ENCODE assay signal across 14 cellular contexts in genomic region chr9:30774326-30774725, GRCh38.
DNase-seq lines count a peak whose midpoint lies in the region; ATAC-seq and TF ChIP-seq lines count a peak whose summit lies in the region.
"Had no signal": no experiment of that assay in that cellular context is flagged by ENCODE, and none has a peak within 500 bp of the region (broad histone marks: within the 10 kb centered on the region; RNA-seq: fewer than 3 reads in every experiment).

No MANE protein-coding gene starts in this region.

- DNase-seq in MCF 10A (ENCODE audit: unreplicated experiment): peak; percentile 16
- DNase-seq in breast epithelium (ENCODE audit: low spot score in 2 of 2): no peak
- DNase-seq in NB4 (ENCODE audit: low read depth): peak; percentile 54
- DNase-seq in erythroblast (lab: John Stamatoyannopoulos, UW): peak; percentile 11 to 30
- DNase-seq in neural progenitor cell (ENCODE audit: low spot score): peak; percentile 38
- no peak for DNase-seq in NCI-H69 (lab: John Stamatoyannopoulos, UW)
- DNase-seq in NOMO-1 treated with DMSO at 0.1 percent for 48 hours (lab: John Stamatoyannopoulos, UW; ENCODE audit: unreplicated experiment): no peak
- DNase-seq: activated CD4-positive, alpha-beta T cell treated with anti-CD3 and anti-CD28 coated beads, Interleukin-2, amount 10 ng/mL, durations not matched to agents 7 days and 5 days; effector CD4-positive, alpha-beta T cell; NCI-H2171 treated with DMSO at 0.1 percent for 48 hours; stimulated activated CD4-positive, alpha-beta T cell treated with anti-CD3 and anti-CD28 coated beads, Interleukin-1b, Interleukin-23, amount 100 ng/mL, for 48 hours; thyroid gland had no signal

- CTCF ChIA-PET in MCF 10A (lab: Yijun Ruan, JAX): interaction anchor here (0.7 kb wide), 1 partner anchor 23 kb away, joined by 4 read pairs; no protein-coding TSS in a partner anchor

- H3K4me3 ChIP-seq in breast epithelium (no peak overlapping the region), NB4 (ENCODE audit: low read depth, low read length) (no peak overlapping the region), neural progenitor cell (no peak overlapping the region)
- H3K4me3 ChIP-seq: thyroid gland had no signal

- no peaks in the 10 kb centered on the region for H3K79me2 ChIP-seq in neural progenitor cell (ENCODE audit: low read depth)

- no peak overlapping the region for H3K4me2 ChIP-seq in neural progenitor cell

- H3K36me3 ChIP-seq in breast epithelium (no peaks in the 10 kb centered on the region), neural progenitor cell (no peaks in the 10 kb centered on the region)
- H3K36me3 ChIP-seq: thyroid gland had no signal

- intact Hi-C loops in MCF 10A (cut with micrococcal nuclease) (no loop called here), breast epithelium (cut with DNase I; ENCODE audit: low total_unique reads) (no loop called here)

- no peaks in the 10 kb centered on the region for H3F3A ChIP-seq in neural progenitor cell (ENCODE audit: low read depth)

- no peak overlapping the region for H3K27ac ChIP-seq in breast epithelium
- H3K27ac ChIP-seq in neural progenitor cell: no peak overlapping the region
- H3K27ac ChIP-seq: thyroid gland had no signal

- H2AFZ ChIP-seq in neural progenitor cell (replicated peaks): no peak overlapping the region

- no peaks in the 10 kb centered on the region for H3K4me1 ChIP-seq in breast epithelium
- H3K4me1 ChIP-seq in neural progenitor cell: no peaks in the 10 kb centered on the region
- H3K4me1 ChIP-seq: thyroid gland had no signal

- H3K27me3 Mint-ChIP-seq in MCF 10A (ENCODE audit: insufficient read depth, unreplicated experiment) (peaks cover 34% of the 10 kb centered on the region), neural progenitor cell (ENCODE audit: insufficient read depth, low read depth) (no peaks in the 10 kb centered on the region)
- H3K27me3 Mint-ChIP-seq: activated CD4-positive, alpha-beta T cell treated with anti-CD3 and anti-CD28 coated beads, Interleukin-2, amount 10 ng/mL, durations not matched to agents 7 days and 5 days had no signal

- H3K4me3 Mint-ChIP-seq in MCF 10A (ENCODE audit: unreplicated experiment) (no peak overlapping the region), neural progenitor cell (no peak overlapping the region)
- H3K4me3 Mint-ChIP-seq: activated CD4-positive, alpha-beta T cell treated with anti-CD3 and anti-CD28 coated beads, Interleukin-2, amount 10 ng/mL, durations not matched to agents 7 days and 5 days; T-helper 1 cell treated with Interleukin-12 subunit alpha and Interleukin-12 subunit beta and Interleukin-4 antibody, amounts not matched to agents 30 μg/mL and 1 μg/mL, for 36 hours had no signal

- H3K36me3 Mint-ChIP-seq in MCF 10A (ENCODE audit: insufficient read depth, unreplicated experiment) (no peaks in the 10 kb centered on the region), neural progenitor cell (no peaks in the 10 kb centered on the region)

- TF ChIP-seq CTCF in MCF 10A (IDR thresholded peaks at IDR 0.05; ENCODE audit: unreplicated experiment) (no peak), breast epithelium (IDR thresholded peaks at IDR 0.05) (no peak), NB4 (IDR thresholded peaks at IDR 0.05; ENCODE audit: low read depth, low read length) (peak; percentile 31), neural progenitor cell (IDR thresholded peaks at IDR 0.05) (peak; percentile 51)

- TF ChIP-seq POLR2A in breast epithelium (IDR thresholded peaks at IDR 0.05) (no peak), NB4 (IDR thresholded peaks at IDR 0.05; ENCODE audit: extremely low read depth, insufficient read length) (no peak), erythroblast (IDR thresholded peaks at IDR 0.05; ENCODE audit: low read length) (no peak)

- H3K9ac ChIP-seq in neural progenitor cell: no peak overlapping the region

- H3K27ac Mint-ChIP-seq in MCF 10A (ENCODE audit: low read depth, unreplicated experiment): no peak overlapping the region
- H3K27ac Mint-ChIP-seq in neural progenitor cell: no peak overlapping the region
- H3K27ac Mint-ChIP-seq: activated CD4-positive, alpha-beta T cell treated with anti-CD3 and anti-CD28 coated beads, Interleukin-2, amount 10 ng/mL, durations not matched to agents 7 days and 5 days; T-helper 1 cell treated with Interleukin-12 subunit alpha and Interleukin-12 subunit beta and Interleukin-4 antibody, amounts not matched to agents 30 μg/mL and 1 μg/mL, for 36 hours had no signal

- H4K20me1 ChIP-seq in neural progenitor cell (ENCODE audit: low read depth): no peaks in the 10 kb centered on the region

- H3K9me3 Mint-ChIP-seq in MCF 10A (ENCODE audit: unreplicated experiment): peaks cover 7% of the 10 kb centered on the region
- peaks cover 10% of the 10 kb centered on the region for H3K9me3 Mint-ChIP-seq in neural progenitor cell
- H3K9me3 Mint-ChIP-seq: activated CD4-positive, alpha-beta T cell treated with anti-CD3 and anti-CD28 coated beads, Interleukin-2, amount 10 ng/mL, durations not matched to agents 7 days and 5 days; T-helper 1 cell treated with Interleukin-12 subunit alpha and Interleukin-12 subunit beta and Interleukin-4 antibody, amounts not matched to agents 30 μg/mL and 1 μg/mL, for 36 hours had no signal

- no peak for ATAC-seq in HG03159 (IDR thresholded peaks at IDR 0.05; ENCODE audit: unreplicated experiment)

- POLR2A ChIA-PET in MCF 10A (lab: Yijun Ruan, JAX): interaction anchor here (0.7 kb wide), 1 partner anchor 10 kb away, joined by 3 read pairs; no protein-coding TSS in a partner anchor

- H3K27me3 ChIP-seq in breast epithelium: no peaks in the 10 kb centered on the region
- H3K27me3 ChIP-seq in neural progenitor cell: no peaks in the 10 kb centered on the region
- H3K27me3 ChIP-seq: thyroid gland had no signal

- H3K9me3 ChIP-seq in breast epithelium (peaks cover 2 to 4% of the 10 kb centered on the region in 2 donors), neural progenitor cell (ENCODE audit: low read depth) (no peaks in the 10 kb centered on the region)
- H3K9me3 ChIP-seq: thyroid gland had no signal

- H3K4me1 Mint-ChIP-seq in MCF 10A (ENCODE audit: insufficient read depth, unreplicated experiment) (peaks cover 8% of the 10 kb centered on the region), neural progenitor cell (peaks cover 5% of the 10 kb centered on the region)
- H3K4me1 Mint-ChIP-seq: activated CD4-positive, alpha-beta T cell treated with anti-CD3 and anti-CD28 coated beads, Interleukin-2, amount 10 ng/mL, durations not matched to agents 7 days and 5 days had no signal

- BruUV-seq in MCF 10A (replicated peaks; lab: Mats Ljungman, UMichigan): no TSS peak

Comparison
In these comparisons a context has a peak if more than half of its experiments do, and no peak if none do; other contexts are left out.
1. DNase-seq: peak in MCF 10A (single experiment), NB4 (single experiment), erythroblast (2 of 2) and neural progenitor cell (single experiment); none in breast epithelium (0 of 2), NCI-H69 (single experiment) and NOMO-1 treated with DMSO at 0.1 percent for 48 hours (single experiment).
2. CTCF ChIP-seq: peak in NB4 (single experiment) and neural progenitor cell (single experiment); none in MCF 10A (single experiment) and breast epithelium (0 of 3).